ENCODE assay signal across 11 cellular contexts in the genomic region with DNA sequence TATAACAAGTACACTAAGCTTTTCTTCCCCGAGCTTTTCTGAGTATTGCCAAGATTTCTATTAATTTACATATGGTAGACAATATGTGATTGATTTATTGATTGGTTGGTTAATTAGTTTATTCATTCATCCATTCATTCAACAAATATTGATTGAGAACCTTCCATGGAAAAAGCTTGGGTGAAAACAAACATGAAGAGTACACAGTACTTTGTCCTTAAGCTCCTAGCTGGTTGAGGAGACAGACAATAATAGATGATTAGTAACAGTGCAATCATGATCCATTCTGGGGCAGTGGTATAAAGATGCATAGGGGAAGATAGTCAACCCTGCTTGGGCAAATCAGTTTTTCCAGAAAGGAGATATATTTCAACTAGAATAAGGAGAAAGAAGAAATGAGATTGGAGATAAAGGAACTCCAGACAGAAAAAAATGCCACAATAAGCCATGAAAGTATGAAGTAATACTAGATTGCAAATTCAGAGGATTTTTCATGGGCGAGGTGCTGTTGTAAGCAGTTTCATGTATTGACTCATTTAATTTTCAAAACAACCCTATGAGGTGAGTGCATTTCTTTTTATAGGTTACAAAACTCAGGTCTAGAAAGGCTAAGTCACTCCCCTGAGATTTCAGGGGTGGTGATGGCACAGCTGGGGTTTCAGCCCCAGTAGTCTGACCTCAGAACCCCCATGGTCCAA.
DNase-seq lines count a peak whose midpoint lies in the region; ATAC-seq and TF ChIP-seq lines count a peak whose summit lies in the region.
"Had no signal": no experiment of that assay in that cellular context is flagged by ENCODE, and none has a peak within 500 bp of the region (broad histone marks: within the 10 kb centered on the region; RNA-seq: fewer than 3 reads in every experiment).

No MANE protein-coding gene starts in this region.

- intact Hi-C loops in spleen (cut with DNase I; ENCODE audit: low total_unique reads): no loop called here

- H3K4me3 ChIP-seq in hepatocyte (no peak overlapping the region), spleen (no peak overlapping the region)
- H3K4me3 ChIP-seq: SK-N-MC had no signal

- H3K9me3 ChIP-seq in hepatocyte (ENCODE audit: low read depth) (no peaks in the 10 kb centered on the region), spleen (peaks cover 0 to 11% (median 0%) of the 10 kb centered on the region in 8 donors)

- H3K9me2 ChIP-seq in hepatocyte (replicated peaks; ENCODE audit: insufficient read depth): no peaks in the 10 kb centered on the region

- DNase-seq in hepatocyte (ENCODE audit: low spot score): peak; percentile 24
- DNase-seq in spleen: no peak
- DNase-seq in NCI-H1436 (lab: John Stamatoyannopoulos, UW): no peak
- no peak for DNase-seq in dermis blood vessel endothelial cell
- no peak for DNase-seq in COLO668 (lab: John Stamatoyannopoulos, UW; ENCODE audit: unreplicated experiment)
- DNase-seq: CD4-positive, CD25-positive, alpha-beta regulatory T cell; foreskin fibroblast had no signal

- TF ChIP-seq POLR2A in spleen (IDR thresholded peaks at IDR 0.05): no peak

- H3K27me3 ChIP-seq in hepatocyte (no peaks in the 10 kb centered on the region), spleen (replicated peaks in 1 of 7) (no peaks in the 10 kb centered on the region)

- ATAC-seq in GM18873 (IDR thresholded peaks at IDR 0.05; ENCODE audit: low FRiP score, unreplicated experiment) (peak; percentile 75), HG02763 (IDR thresholded peaks at IDR 0.05; ENCODE audit: unreplicated experiment) (peak; percentile 75), HG03565 (IDR thresholded peaks at IDR 0.05; ENCODE audit: unreplicated experiment) (peak; percentile 96)

- H3K36me3 ChIP-seq in hepatocyte (replicated peaks; ENCODE audit: insufficient read depth, low read depth): no peaks in the 10 kb centered on the region
- no peaks in the 10 kb centered on the region for H3K36me3 ChIP-seq in spleen

- H2AFZ ChIP-seq in hepatocyte: no peak overlapping the region

- peaks cover 13% of the 10 kb centered on the region for H3K4me1 ChIP-seq in hepatocyte (ENCODE audit: insufficient read depth)
- no peaks in the 10 kb centered on the region for H3K4me1 ChIP-seq in spleen

- H3K27ac ChIP-seq in hepatocyte (peak overlapping the region; percentile 68), spleen (no peak overlapping the region)
- H3K27ac ChIP-seq: SK-N-MC had no signal

- H4K20me1 ChIP-seq in hepatocyte (ENCODE audit: insufficient read depth, poor library complexity, severe bottlenecking): no peaks in the 10 kb centered on the region

- WGBS in hepatocyte (ENCODE audit: low lambda C conversion rate, missing lambda C conversion rate): 57% methylated on average over 2 of the region's 2 CpGs
- 40 to 83% (median 77%) methylated on average over 2 of the region's 2 CpGs for WGBS in spleen, 5 donors

- no peaks in the 10 kb centered on the region for H3K79me2 ChIP-seq in hepatocyte

- TF ChIP-seq CTCF in hepatocyte (IDR thresholded peaks at IDR 0.05; ENCODE audit: poor library complexity) (no peak), spleen (IDR thresholded peaks at IDR 0.05 in 8 of 11, conservative IDR thresholded peaks at IDR 0.05 in 3 of 11) (no peak)

- no peak overlapping the region for H3K4me2 ChIP-seq in hepatocyte
